ENCODE assay signal across 11 cellular contexts in genomic region chr7:98084631-98085030, GRCh38.
"Had no signal": no experiment of that assay in that cellular context is flagged by ENCODE, and none has a peak within 500 bp of the region (broad histone marks: within the 10 kb centered on the region; RNA-seq: fewer than 3 reads in every experiment).

No MANE protein-coding gene starts in this region.

- H3K4me3 Mint-ChIP-seq: activated naive CD8-positive, alpha-beta T cell; nephron; stimulated activated naive B cell treated with anti-CD40 and anti-IgM and Interleukin-4, amounts not matched to agents 10 μg/mL and 1 μg/mL and 100 μg/mL, for 72 hours had no signal

- H3K4me1 Mint-ChIP-seq: nephron; stimulated activated naive B cell treated with anti-CD40 and anti-IgM and Interleukin-4, amounts not matched to agents 10 μg/mL and 1 μg/mL and 100 μg/mL, for 72 hours had no signal

- DNase-seq: activated CD4-positive, alpha-beta T cell treated with anti-CD3 and anti-CD28 coated beads, Interleukin-2, amount 50 U/mL, for 4 hours; caudate nucleus; cortex of kidney; left cardiac atrium; nucleus accumbens; stimulated activated naive B cell treated with anti-CD40 and anti-IgM and Interleukin-4, amounts not matched to agents 10 μg/mL and 1 μg/mL and 100 μg/mL, for 72 hours; T-helper 2 cell; thyroid gland had no signal

- H3K4me3 ChIP-seq: hepatocyte, thyroid gland had no signal

- ATAC-seq: left cardiac atrium; stimulated activated naive B cell treated with anti-CD40 and anti-IgM and Interleukin-4, amounts not matched to agents 10 μg/mL and 1 μg/mL and 100 μg/mL, for 72 hours had no signal

- H3K9me3 ChIP-seq: thyroid gland had no signal

- H3K4me1 ChIP-seq: thyroid gland had no signal

- H3K27ac ChIP-seq: hepatocyte, thyroid gland had no signal

- H3K9me3 Mint-ChIP-seq: nephron; stimulated activated naive B cell treated with anti-CD40 and anti-IgM and Interleukin-4, amounts not matched to agents 10 μg/mL and 1 μg/mL and 100 μg/mL, for 72 hours had no signal

- H3K27ac Mint-ChIP-seq: activated naive CD8-positive, alpha-beta T cell; nephron; stimulated activated naive B cell treated with anti-CD40 and anti-IgM and Interleukin-4, amounts not matched to agents 10 μg/mL and 1 μg/mL and 100 μg/mL, for 72 hours had no signal

- H3K36me3 ChIP-seq: thyroid gland had no signal

- H3K36me3 Mint-ChIP-seq: activated naive CD8-positive, alpha-beta T cell; stimulated activated naive B cell treated with anti-CD40 and anti-IgM and Interleukin-4, amounts not matched to agents 10 μg/mL and 1 μg/mL and 100 μg/mL, for 72 hours had no signal

- H3K27me3 ChIP-seq: hepatocyte, thyroid gland had no signal
